In genomic region chr4:24770111-24770584, GRCh38 we compare ENCODE assay signal across 7 cellular contexts.
DNase-seq lines count a peak whose midpoint lies in the region; ATAC-seq lines count a peak whose summit lies in the region.

No MANE protein-coding gene starts in this region.

- peak; percentile 81 for DNase-seq in NOMO-1 treated with dmso at 0.1 percent for 144 hours (lab: John Stamatoyannopoulos, UW; ENCODE audit: unreplicated experiment)
- peak; percentile 75 for DNase-seq in islet precursor cell
- no peak for DNase-seq in NCI-H1694 (lab: John Stamatoyannopoulos, UW)
- no peak for DNase-seq in epidermal melanocyte (ENCODE audit: insufficient read length, low spot score)
- DNase-seq in COR-L47 (lab: John Stamatoyannopoulos, UW) = no peak

- ATAC-seq in GM19023 (IDR thresholded peaks at IDR 0.05; ENCODE audit: unreplicated experiment) (peak; percentile 74), HG02798 (IDR thresholded peaks at IDR 0.05; ENCODE audit: poor library complexity, unreplicated experiment) (peak; percentile 67)

Comparison
In these comparisons a context has a peak if more than half of its experiments do, and no peak if none do; other contexts are left out.
1. DNase-seq: peak in NOMO-1 treated with dmso at 0.1 percent for 144 hours (single experiment) and islet precursor cell (single experiment); none in NCI-H1694 (single experiment), epidermal melanocyte (single experiment) and COR-L47 (single experiment).